Comparison of ENCODE assay signal across 18 cellular contexts in genomic region chr6:4962905-4963304, GRCh38. TPM values are rescaled to one million over a fixed set of nuclear protein-coding genes. Genes with fewer than 3 reads are reported as not detected.
DNase-seq lines count a peak whose midpoint lies in the region; ATAC-seq, FAIRE-seq and TF ChIP-seq lines count a peak whose summit lies in the region.
"Had no signal": no experiment of that assay in that cellular context is flagged by ENCODE, and none has a peak within 500 bp of the region (broad histone marks: within the 10 kb centered on the region; RNA-seq: fewer than 3 reads in every experiment).

No MANE protein-coding gene starts in this region.

- no peak for TF ChIP-seq RAD21 in GM12878 (IDR thresholded peaks at IDR 0.05; ENCODE audit: insufficient read depth, low read depth, low read length)

- H3K27me3 ChIP-seq in GM12878 (replicated peaks in 1 of 2; ENCODE audit: control insufficient read depth in 2 of 2, insufficient read depth in 2 of 2, low read length in 1 of 2), result no peaks in the 10 kb centered on the region
- H3K27me3 ChIP-seq: BLaER1 had no signal

- no peak for TF ChIP-seq POLR2A in GM12878 (IDR thresholded peaks at IDR 0.05; ENCODE audit: low read depth, low read length)

- H4K20me1 ChIP-seq in GM12878 (ENCODE audit: control insufficient read depth, insufficient read depth), result no peaks in the 10 kb centered on the region
- H4K20me1 ChIP-seq: BLaER1 had no signal

- H3K79me2 ChIP-seq in GM12878 (ENCODE audit: control insufficient read depth, insufficient read depth, low read length), result no peaks in the 10 kb centered on the region

- intact Hi-C loops in GM12878 (cut with micrococcal nuclease; ENCODE audit: unreplicated experiment), result no loop called here

- SMC1A ChIA-PET in GM12878 (lab: Charles Lee; ENCODE audit: uncharacterized antibody, unreplicated experiment), result interaction anchor here (0.6 kb wide), 2 partner anchors 114 to 483 kb away, joined by 3 read pairs; no protein-coding TSS in a partner anchor

- no peak for TF ChIP-seq CTCF in GM12878 (IDR thresholded peaks at IDR 0.05 in 2 of 3, conservative IDR thresholded peaks at IDR 0.05 in 1 of 3; ENCODE audit: control insufficient read depth in 2 of 3, extremely low read depth in 1 of 3, insufficient read depth in 1 of 3, low read depth in 3 of 3, low read length in 3 of 3)

- no peak for FAIRE-seq in GM12878 (lab: Jason Lieb, UNC)
- FAIRE-seq: A204.1, GM18507, H1 had no signal

- WGBS in GM12878 (ENCODE audit: insufficient coverage, insufficient replicate concordance, low lambda C conversion rate, missing lambda C conversion rate), result 5% methylated on average over 2 of the region's 2 CpGs

- ATAC-seq in GM12878 (peak; percentile 72), GM21786 (IDR thresholded peaks at IDR 0.05; ENCODE audit: unreplicated experiment) (no peak), GM19397 (IDR thresholded peaks at IDR 0.05; ENCODE audit: unreplicated experiment) (no peak)

- in situ Hi-C loops in GM12878 (cut with MboI), result no loop called here

- H3K4me1 ChIP-seq in GM12878 (ENCODE audit: control insufficient read depth, insufficient read depth, low read length), result no peaks in the 10 kb centered on the region
- H3K4me1 ChIP-seq: BLaER1 had no signal

- no peak for TF ChIP-seq EP300 in GM12878 (IDR thresholded peaks at IDR 0.05; ENCODE audit: borderline replicate concordance in 1 of 2, control insufficient read depth in 1 of 2, low read depth in 2 of 2, low read length in 2 of 2)

- no peak overlapping the region for H3K4me3 ChIP-seq in GM12878
- H3K4me3 ChIP-seq: BLaER1, HAP-1 had no signal

- H3K9ac ChIP-seq in GM12878 (ENCODE audit: control insufficient read depth, insufficient read depth, low read length), result no peak overlapping the region
- H3K9ac ChIP-seq: BLaER1 had no signal

- DNase-seq in EH (ENCODE audit: low read depth) (peak; percentile 36), GM12878 (ENCODE audit: low read depth, low spot score) (no peak), iris pigment epithelial cell (ENCODE audit: low read depth) (peak; percentile 25), CD1c-positive myeloid dendritic cell (ENCODE audit: extremely low spot score) (no peak), DMS53 (lab: John Stamatoyannopoulos, UW) (no peak)
- DNase-seq: AML-193; CD4-positive, CD25-positive, alpha-beta regulatory T cell; DMS 273 treated with DMSO at 0.1 percent for 48 hours; DMS79 treated with DMSO at 0.1 percent for 48 hours; GF-D8; KG1 had no signal

- RAD21 ChIA-PET in GM12878 (lab: Charles Lee; ENCODE audit: unreplicated experiment), result no interaction called here

- H3K36me3 ChIP-seq in GM12878 (ENCODE audit: control insufficient read depth in 2 of 2, insufficient read depth in 2 of 2, low read length in 1 of 2), result no peaks in the 10 kb centered on the region
- H3K36me3 ChIP-seq: BLaER1, HAP-1 had no signal

- CTCF ChIA-PET in GM12878 (lab: Yijun Ruan, JAX), result interaction anchor here (1.6 kb wide), 1 partner anchor 11 kb away, joined by 3 read pairs; no protein-coding TSS in a partner anchor

- POLR2A ChIA-PET in GM12878 (lab: Charles Lee), result interaction anchor here (0.6 kb wide), 1 partner anchor 12 kb away, joined by 3 read pairs; no protein-coding TSS in a partner anchor

- H3K9me3 ChIP-seq in GM12878 (replicated peaks; ENCODE audit: control insufficient read depth, insufficient read depth, low read length), result no peaks in the 10 kb centered on the region
- H3K9me3 ChIP-seq: BLaER1, HAP-1 had no signal

- no peak overlapping the region for H3K27ac ChIP-seq in GM12878 (ENCODE audit: control insufficient read depth, insufficient read depth)
- H3K27ac ChIP-seq: BLaER1 had no signal

- no TSS peak for BruUV-seq in GM12878 (replicated peaks; lab: Mats Ljungman, UMichigan)

- H3K4me2 ChIP-seq in GM12878 (ENCODE audit: control insufficient read depth, insufficient read depth), result no peak overlapping the region
- H3K4me2 ChIP-seq: BLaER1 had no signal

- no peak overlapping the region for H2AFZ ChIP-seq in GM12878 (ENCODE audit: control insufficient read depth, low read depth, low read length)

TF ChIP-seq in GM12878, 131 proteins besides CTCF, POLR2A, EP300 and RAD21 (continues in another document):
- TF ChIP-seq SPI1 (IDR thresholded peaks at IDR 0.05; ENCODE audit: borderline replicate concordance, insufficient read depth, low read depth, low read length) (no peak), NFYA (IDR thresholded peaks at IDR 0.05; ENCODE audit: borderline replicate concordance, low read depth, low read length) (no peak), NR2F1 (conservative IDR thresholded peaks at IDR 0.05) (no peak), SREBF2 (IDR thresholded peaks at IDR 0.05; ENCODE audit: low read length) (no peak), SUPT20H (IDR thresholded peaks at IDR 0.05; ENCODE audit: borderline replicate concordance, control insufficient read depth, low read depth, low read length) (no peak), ATF7 (IDR thresholded peaks at IDR 0.05; ENCODE audit: low read depth) (no peak), PAX5 (IDR thresholded peaks at IDR 0.05; ENCODE audit: borderline replicate concordance, low read depth, low read length) (no peak), ZNF217 (IDR thresholded peaks at IDR 0.05) (no peak), IKZF2 (IDR thresholded peaks at IDR 0.05) (0 out of 4 replicates have a peak, but pooled peaks of 1 of the 2 experiments have one; percentile 10), JUNB (IDR thresholded peaks at IDR 0.05) (no peak), ZNF687 (IDR thresholded peaks at IDR 0.05) (no peak), BACH1 (IDR thresholded peaks at IDR 0.05; ENCODE audit: borderline replicate concordance) (no peak), BCL11A (IDR thresholded peaks at IDR 0.05; ENCODE audit: low read depth, low read length) (peak; percentile 15; the same call in 1 of the 2 replicates)

RNA-seq across cellular contexts. Expression of gene RPP40, which starts 40.9 kb away (rescaled TPM):
- total RNA-seq in GM12878 (2013; cell fraction: nucleolus; rRNA removed), result 6.7 and 11.1 TPM in 2 replicates
- total RNA-seq in GM12878 (2014; rRNA removed) (13.5 and 21.9 TPM in 2 replicates), GM12878 (2014; rRNA removed; fragmentation: Illumina TruSeq; extraction: Trizol) (10.6 and 14.2 TPM in 2 replicates), GM12878 (2021) (8.1 and 9.1 TPM in 2 replicates)
- 11.6 TPM for polyA plus RNA-seq in GM12878 (2011; ENCODE audit: low read depth)
- polyA plus RNA-seq in GM12878 (2011; rRNA removed) (5.6 and 7.1 TPM in 2 replicates), GM12878 (2014; fragmentation: Illumina TruSeq; extraction: Trizol) (13.1 and 21.5 TPM in 2 replicates), GM12878 (2014; fragmentation: Nextera tagmentation; extraction: Ambion mirVana) (10 to 100 TPM; 24.4 to 46.3 TPM), GM12878 (2014; rRNA removed) (19.3 and 19.6 TPM in 2 replicates), GM12878 (2016; fragmentation: Nextera tagmentation; extraction: Ambion mirVana) (10 to 100 TPM; 41.0 to 41.2 TPM)
- polyA plus RNA-seq in GM12878 (2011; cell fraction: cytosol; rRNA removed), result 3.6 TPM in 2 replicates
- 2.7 and 3.6 TPM in 2 replicates for polyA plus RNA-seq in GM12878 (2011; cell fraction: nucleus; rRNA removed)
- polyA plus RNA-seq in GM12878 (2012), result 5.5 and 5.7 TPM in 2 replicates
- polyA minus RNA-seq in GM12878 (2011; rRNA and poly(A)+ RNA removed), result 4.3 and 8.0 TPM in 2 replicates
- 1.6 and 2.2 TPM in 2 replicates for polyA minus RNA-seq in GM12878 (2011; cell fraction: cytosol; rRNA and poly(A)+ RNA removed)
- 3.0 and 5.6 TPM in 2 replicates for polyA minus RNA-seq in GM12878 (2011; cell fraction: nucleus; rRNA and poly(A)+ RNA removed)

Comparison
In these comparisons a context has a peak if more than half of its experiments do, and no peak if none do; other contexts are left out.
1. DNase-seq: peak in EH (single experiment) and iris pigment epithelial cell (single experiment); none in GM12878 (single experiment), CD1c-positive myeloid dendritic cell (single experiment) and DMS53 (single experiment).